ENCODE assay signal across 15 cellular contexts in the genomic region with DNA sequence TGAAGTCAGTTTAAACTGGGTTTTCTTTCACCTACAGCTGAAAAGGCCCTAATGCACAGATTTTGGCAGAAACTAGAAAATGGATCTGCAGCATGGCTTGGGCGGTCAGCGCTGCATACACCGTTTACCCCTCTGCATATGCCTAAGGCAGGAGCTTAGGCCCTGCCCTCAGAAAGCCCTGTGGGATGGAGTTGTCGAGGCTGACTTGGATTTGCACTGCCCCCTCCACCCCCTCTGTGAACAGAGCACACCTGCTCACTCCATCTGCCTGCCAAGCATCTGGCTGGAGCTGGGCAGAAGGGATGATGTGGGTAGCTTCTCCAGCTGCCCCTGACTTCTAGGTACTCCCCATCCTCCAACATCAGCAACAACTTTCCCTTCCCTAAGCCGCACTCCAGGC.
DNase-seq lines count a peak whose midpoint lies in the region; ATAC-seq and TF ChIP-seq lines count a peak whose summit lies in the region.
"Had no signal": no experiment of that assay in that cellular context is flagged by ENCODE, and none has a peak within 500 bp of the region (broad histone marks: within the 10 kb centered on the region; RNA-seq: fewer than 3 reads in every experiment).

No MANE protein-coding gene starts in this region.

- H3K9me3 Mint-ChIP-seq in activated naive CD4-positive, alpha-beta T cell treated with anti-CD3 and anti-CD28 coated beads, Interleukin-2, amount 50 U/mL, for 24 hours, result no peaks in the 10 kb centered on the region
- H3K9me3 Mint-ChIP-seq: HFFc6 had no signal

- no peak for DNase-seq in activated naive CD4-positive, alpha-beta T cell treated with Interleukin-2 at 50 U/mL for 16 hours
- DNase-seq in NCI-H524 treated with DMSO at 0.1 percent for 48 hours (lab: John Stamatoyannopoulos, UW) (peak; percentile 96), islet precursor cell (peak; percentile 38), amygdala (lab: John Stamatoyannopoulos, UW) (no peak), epidermal melanocyte (ENCODE audit: insufficient read length, low spot score) (no peak)
- DNase-seq: Calu3; CD4-positive, alpha-beta memory T cell; HFFc6; KG1; NCI-H1694 treated with DMSO at 0.1 percent for 48 hours had no signal

- H3K27me3 Mint-ChIP-seq in activated naive CD4-positive, alpha-beta T cell treated with anti-CD3 and anti-CD28 coated beads, Interleukin-2, amount 50 U/mL, for 24 hours, result no peaks in the 10 kb centered on the region
- H3K27me3 Mint-ChIP-seq: CD4-positive, alpha-beta memory T cell had no signal

- H3K27ac Mint-ChIP-seq in activated naive CD4-positive, alpha-beta T cell treated with anti-CD3 and anti-CD28 coated beads, Interleukin-2, amount 50 U/mL, for 24 hours, result peak overlapping the region; percentile 59
- H3K27ac Mint-ChIP-seq: HFFc6 had no signal

- H3K27ac ChIP-seq in VCaP, result peak overlapping the region; percentile 65
- H3K27ac ChIP-seq: SK-N-MC had no signal

- H3K4me3 Mint-ChIP-seq in activated naive CD4-positive, alpha-beta T cell treated with anti-CD3 and anti-CD28 coated beads, Interleukin-2, amount 50 U/mL, for 24 hours, result no peak overlapping the region
- H3K4me3 Mint-ChIP-seq: CD4-positive, alpha-beta memory T cell; HFFc6 had no signal

- no peak for ATAC-seq in GM18498 (IDR thresholded peaks at IDR 0.05; ENCODE audit: unreplicated experiment)
- ATAC-seq: Right ventricle myocardium inferior had no signal

- TF ChIP-seq CTCF in VCaP (conservative IDR thresholded peaks at IDR 0.05), result no peak

- no peaks in the 10 kb centered on the region for H3K4me1 Mint-ChIP-seq in activated naive CD4-positive, alpha-beta T cell treated with anti-CD3 and anti-CD28 coated beads, Interleukin-2, amount 50 U/mL, for 24 hours
- H3K4me1 Mint-ChIP-seq: CD4-positive, alpha-beta memory T cell had no signal

- no peaks in the 10 kb centered on the region for H3K36me3 Mint-ChIP-seq in activated naive CD4-positive, alpha-beta T cell treated with anti-CD3 and anti-CD28 coated beads, Interleukin-2, amount 50 U/mL, for 24 hours
- H3K36me3 Mint-ChIP-seq: CD4-positive, alpha-beta memory T cell had no signal

Comparison
In these comparisons a context has a peak if more than half of its experiments do, and no peak if none do; other contexts are left out.
1. DNase-seq: peak in NCI-H524 treated with DMSO at 0.1 percent for 48 hours (single experiment) and islet precursor cell (single experiment); none in activated naive CD4-positive, alpha-beta T cell treated with Interleukin-2 at 50 U/mL for 16 hours (single experiment), amygdala (0 of 56) and epidermal melanocyte (single experiment).